11 cellular contexts compared by ENCODE assay signal in genomic region chr3:54243262-54243931, GRCh38.
DNase-seq lines count a peak whose midpoint lies in the region; TF ChIP-seq lines count a peak whose summit lies in the region.
"Had no signal": no experiment of that assay in that cellular context is flagged by ENCODE, and none has a peak within 500 bp of the region (broad histone marks: within the 10 kb centered on the region; RNA-seq: fewer than 3 reads in every experiment).

No MANE protein-coding gene starts in this region.

- no peak overlapping the region for H3K27ac ChIP-seq in breast epithelium

- H3K27ac Mint-ChIP-seq in progenitor cell of endocrine pancreas, result no peak overlapping the region
- H3K27ac Mint-ChIP-seq: nephron had no signal

- no peaks in the 10 kb centered on the region for H3K27me3 ChIP-seq in breast epithelium

- H3K9me3 Mint-ChIP-seq in progenitor cell of endocrine pancreas (ENCODE audit: low read depth), result peaks cover 6% of the 10 kb centered on the region

- TF ChIP-seq POLR2A in breast epithelium (IDR thresholded peaks at IDR 0.05), result no peak

- H3K4me1 Mint-ChIP-seq in progenitor cell of endocrine pancreas (ENCODE audit: low read depth), result peaks cover 2% of the 10 kb centered on the region
- H3K4me1 Mint-ChIP-seq: nephron had no signal

- no peaks in the 10 kb centered on the region for H3K4me1 ChIP-seq in breast epithelium

- no peaks in the 10 kb centered on the region for H3K9me3 ChIP-seq in breast epithelium

- no peaks in the 10 kb centered on the region for H3K36me3 Mint-ChIP-seq in progenitor cell of endocrine pancreas (ENCODE audit: insufficient read depth)

- H3K27me3 Mint-ChIP-seq in progenitor cell of endocrine pancreas, result peaks cover 8% of the 10 kb centered on the region

- no peak overlapping the region for H3K4me3 Mint-ChIP-seq in progenitor cell of endocrine pancreas (ENCODE audit: low read depth)
- H3K4me3 Mint-ChIP-seq: nephron had no signal

- intact Hi-C loops in breast epithelium (cut with DNase I; ENCODE audit: low total_unique reads), result no loop called here

- TF ChIP-seq CTCF in breast epithelium (IDR thresholded peaks at IDR 0.05), result peak in 1 of 3 donors; percentile 12
- no peak for TF ChIP-seq CTCF in progenitor cell of endocrine pancreas (IDR thresholded peaks at IDR 0.05; ENCODE audit: unreplicated experiment)

- H3K4me3 ChIP-seq in breast epithelium, result peak overlapping the region; percentile 18 to 58 (median 35)

- DNase-seq in D341Med (ENCODE audit: low spot score), result peak; percentile 29
- DNase-seq in NCI-H1092 (lab: John Stamatoyannopoulos, UW), result peak; percentile 15
- DNase-seq in breast epithelium (ENCODE audit: low spot score in 2 of 2), result no peak
- peak; percentile 2 for DNase-seq in occipital lobe (lab: John Stamatoyannopoulos, UW)
- DNase-seq in progenitor cell of endocrine pancreas (ENCODE audit: low spot score, unreplicated experiment), result no peak
- no peak for DNase-seq in C1 segment of cervical spinal cord (lab: John Stamatoyannopoulos, UW)
- no peak for DNase-seq in SKM-1 treated with dmso at 0.1 percent for 144 hours (lab: John Stamatoyannopoulos, UW; ENCODE audit: unreplicated experiment)
- DNase-seq in AML-193 (lab: John Stamatoyannopoulos, UW), result no peak
- DNase-seq: activated CD4-positive, CD25-positive, alpha-beta regulatory T cell treated with anti-CD3 and anti-CD28 coated beads, Interleukin-2, amount 50 U/mL, for 72 hours; GF-D8 had no signal

- H3K36me3 ChIP-seq in breast epithelium, result no peaks in the 10 kb centered on the region

Comparison
In these comparisons a context has a peak if more than half of its experiments do, and no peak if none do; other contexts are left out.
1. DNase-seq: peak in D341Med (single experiment), NCI-H1092 (single experiment) and occipital lobe (single experiment); none in breast epithelium (0 of 2), progenitor cell of endocrine pancreas (single experiment), C1 segment of cervical spinal cord (0 of 14), SKM-1 treated with dmso at 0.1 percent for 144 hours (single experiment) and AML-193 (0 of 2).